27 cellular contexts compared by ENCODE assay signal in genomic region chr22:22352376-22352999, GRCh38.
"Had no signal": no experiment of that assay in that cellular context is flagged by ENCODE, and none has a peak within 500 bp of the region (broad histone marks: within the 10 kb centered on the region; RNA-seq: fewer than 3 reads in every experiment).

No MANE protein-coding gene starts in this region.

- H3K4me1 Mint-ChIP-seq: activated naive CD4-positive, alpha-beta T cell treated with anti-CD3 and anti-CD28 coated beads, Interleukin-2, amount 50 U/mL, for 24 hours; mesothelial cell of epicardium had no signal

- H3K27ac ChIP-seq: breast epithelium, spleen, thoracic aorta, WERI-Rb-1 had no signal

- DNase-seq: activated CD4-positive, alpha-beta T cell treated with anti-CD3 and anti-CD28 coated beads for 1 hour; activated CD4-positive, alpha-beta T cell treated with anti-CD3 and anti-CD28 coated beads, Interleukin-2, amount 50 U/mL, for 1 hour; activated CD8-positive, alpha-beta memory T cell treated with anti-CD3 and anti-CD28 coated beads, Interleukin-2, amount 10 ng/mL, durations not matched to agents 7 days and 5 days; activated CD8-positive, alpha-beta T cell treated with anti-CD3 and anti-CD28 coated beads, Interleukin-2, amount 10 ng/mL, durations not matched to agents 7 days and 5 days; activated naive CD8-positive, alpha-beta T cell treated with anti-CD3 and anti-CD28 coated beads, Interleukin-2, amount 50 U/mL, for 24 hours; activated T-cell treated with anti-CD3 and anti-CD28 coated beads, Interleukin-2, amount 50 U/mL, for 48 hours; amygdala; central memory CD4-positive, alpha-beta T cell; foreskin fibroblast; head of caudate nucleus; hippocampal formation; kidney; left colon; mammary epithelial cell; natural killer cell; posterior cingulate gyrus; right cardiac atrium; spleen; stimulated activated CD4-positive, alpha-beta T cell treated with anti-CD3 and anti-CD28 coated beads, Interleukin-2, amount 100 ng/mL, for 48 hours; T-helper 9 cell; WERI-Rb-1 had no signal

- H3K4me1 ChIP-seq: breast epithelium had no signal

- ATAC-seq: activated CD8-positive, alpha-beta memory T cell treated with anti-CD3 and anti-CD28 coated beads, Interleukin-2, amount 10 ng/mL, durations not matched to agents 7 days and 5 days; activated CD8-positive, alpha-beta T cell treated with anti-CD3 and anti-CD28 coated beads, Interleukin-2, amount 10 ng/mL, durations not matched to agents 7 days and 5 days; activated naive CD8-positive, alpha-beta T cell treated with anti-CD3 and anti-CD28 coated beads, Interleukin-2, amount 50 U/mL, for 24 hours; left colon; natural killer cell; right cardiac atrium had no signal

- H3K9me3 ChIP-seq: breast epithelium, spleen, thoracic aorta had no signal

- H3K36me3 Mint-ChIP-seq: activated CD8-positive, alpha-beta memory T cell treated with anti-CD3 and anti-CD28 coated beads, Interleukin-2, amount 10 ng/mL, durations not matched to agents 7 days and 5 days; activated naive CD4-positive, alpha-beta T cell treated with anti-CD3 and anti-CD28 coated beads, Interleukin-2, amount 50 U/mL, for 24 hours; mesothelial cell of epicardium; natural killer cell had no signal

- H3K9me3 Mint-ChIP-seq: activated naive CD4-positive, alpha-beta T cell treated with anti-CD3 and anti-CD28 coated beads, Interleukin-2, amount 50 U/mL, for 24 hours; activated naive CD8-positive, alpha-beta T cell treated with anti-CD3 and anti-CD28 coated beads, Interleukin-2, amount 50 U/mL, for 24 hours; activated T-helper 2 cell treated with anti-CD3 and anti-CD28 coated beads, Interferon-gamma antibody, Interleukin-2, Interleukin-4, amounts not matched to agents 10 μg/mL and 5 μg/mL and 100 μg/mL, durations not matched to agents 14 hours and 24 hours and 36 hours; mesothelial cell of epicardium; natural killer cell; stimulated activated naive CD8-positive, alpha-beta T cell treated with anti-CD3 and anti-CD28 coated beads, Interleukin-15, Interleukin-2, amounts not matched to agents 100 ng/mL and 50 ng/mL, for 24 hours had no signal

- H3K4me3 Mint-ChIP-seq: activated CD8-positive, alpha-beta memory T cell treated with anti-CD3 and anti-CD28 coated beads, Interleukin-2, amount 10 ng/mL, durations not matched to agents 7 days and 5 days; activated CD8-positive, alpha-beta T cell treated with anti-CD3 and anti-CD28 coated beads, Interleukin-2, amount 10 ng/mL, durations not matched to agents 7 days and 5 days; activated naive CD4-positive, alpha-beta T cell treated with anti-CD3 and anti-CD28 coated beads, Interleukin-2, amount 50 U/mL, for 24 hours; activated naive CD8-positive, alpha-beta T cell treated with anti-CD3 and anti-CD28 coated beads, Interleukin-2, amount 50 U/mL, for 24 hours; mesothelial cell of epicardium; natural killer cell; stimulated activated naive CD8-positive, alpha-beta T cell treated with anti-CD3 and anti-CD28 coated beads, Interleukin-15, Interleukin-2, amounts not matched to agents 100 ng/mL and 50 ng/mL, for 24 hours had no signal

- H3K4me3 ChIP-seq: breast epithelium, spleen, thoracic aorta had no signal

- H3K36me3 ChIP-seq: breast epithelium, spleen, thoracic aorta, WERI-Rb-1 had no signal

- H3K27ac Mint-ChIP-seq: activated CD8-positive, alpha-beta memory T cell treated with anti-CD3 and anti-CD28 coated beads, Interleukin-2, amount 10 ng/mL, durations not matched to agents 7 days and 5 days; activated CD8-positive, alpha-beta T cell treated with anti-CD3 and anti-CD28 coated beads, Interleukin-2, amount 10 ng/mL, durations not matched to agents 7 days and 5 days; activated naive CD4-positive, alpha-beta T cell treated with anti-CD3 and anti-CD28 coated beads, Interleukin-2, amount 50 U/mL, for 24 hours; activated naive CD8-positive, alpha-beta T cell treated with anti-CD3 and anti-CD28 coated beads, Interleukin-2, amount 50 U/mL, for 24 hours; activated T-helper 2 cell treated with anti-CD3 and anti-CD28 coated beads, Interferon-gamma antibody, Interleukin-2, Interleukin-4, amounts not matched to agents 10 μg/mL and 5 μg/mL and 100 μg/mL, durations not matched to agents 14 hours and 24 hours and 36 hours; mesothelial cell of epicardium; natural killer cell; stimulated activated naive CD8-positive, alpha-beta T cell treated with anti-CD3 and anti-CD28 coated beads, Interleukin-15, Interleukin-2, amounts not matched to agents 100 ng/mL and 50 ng/mL, for 24 hours had no signal
